In the genomic region with DNA sequence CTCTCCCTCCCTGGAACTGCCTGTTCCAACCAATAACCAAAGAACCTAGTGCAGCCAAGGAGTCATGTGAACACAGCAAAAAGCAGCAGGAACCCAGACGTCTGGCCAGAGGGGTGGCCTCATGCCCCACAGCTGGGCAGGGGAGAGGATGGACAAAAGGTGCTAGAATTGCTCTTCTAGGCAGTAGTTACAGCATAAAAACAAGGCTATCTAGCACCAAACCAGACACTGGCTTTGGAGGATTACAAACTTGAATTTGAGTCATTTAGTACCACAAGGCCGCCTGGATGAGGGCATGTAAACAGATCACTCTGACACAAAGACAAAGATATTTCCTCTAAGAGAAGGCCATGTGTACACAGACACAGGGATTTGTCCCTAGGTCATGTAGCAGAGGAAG, we compare ENCODE assay signal across 18 cellular contexts.
DNase-seq lines count a peak whose midpoint lies in the region; ATAC-seq and TF ChIP-seq lines count a peak whose summit lies in the region.
"Had no signal": no experiment of that assay in that cellular context is flagged by ENCODE, and none has a peak within 500 bp of the region (broad histone marks: within the 10 kb centered on the region; RNA-seq: fewer than 3 reads in every experiment).

No MANE protein-coding gene starts in this region.

- H3K9me3 ChIP-seq in RWPE2 (ENCODE audit: severe bottlenecking): no peaks in the 10 kb centered on the region
- H3K9me3 ChIP-seq in esophagus (ENCODE audit: control insufficient read depth in 2 of 2, insufficient read depth in 1 of 2, low read depth in 1 of 2, low read length in 1 of 2): no peaks in the 10 kb centered on the region
- no peaks in the 10 kb centered on the region for H3K9me3 ChIP-seq in osteoblast (ENCODE audit: low read depth, low read length)
- no peaks in the 10 kb centered on the region for H3K9me3 ChIP-seq in aorta (ENCODE audit: control insufficient read depth, low read length)
- no peaks in the 10 kb centered on the region for H3K9me3 ChIP-seq in adrenal gland (replicated peaks in 1 of 3)

- H3K4me1 ChIP-seq in RWPE2 (ENCODE audit: insufficient read depth, poor library complexity, severe bottlenecking) (peaks cover 26% of the 10 kb centered on the region), esophagus (ENCODE audit: control insufficient read depth in 2 of 2, insufficient read depth in 2 of 2, low read length in 1 of 2) (peaks cover 0 to 3% of the 10 kb centered on the region in 2 donors), osteoblast (ENCODE audit: insufficient read depth, low read length) (peaks cover 16% of the 10 kb centered on the region), aorta (ENCODE audit: control insufficient read depth in 1 of 2, insufficient read depth in 2 of 2, low read length in 2 of 2) (no peaks in the 10 kb centered on the region), adrenal gland (replicated peaks in 1 of 2) (no peaks in the 10 kb centered on the region)

- no peak for TF ChIP-seq POLR2A in adrenal gland (IDR thresholded peaks at IDR 0.05)

- no peak for ATAC-seq in RWPE2 (ENCODE audit: low read depth)
- ATAC-seq in aorta (ENCODE audit: low FRiP score): no peak
- ATAC-seq: activated naive CD4-positive, alpha-beta T cell treated with anti-CD3 and anti-CD28 coated beads, Interleukin-2, amount 50 U/mL, for 72 hours had no signal

- H2AFZ ChIP-seq in osteoblast (ENCODE audit: low read length): peak overlapping the region; percentile 86

- peak overlapping the region; percentile 7 for H3K4me2 ChIP-seq in osteoblast (ENCODE audit: insufficient read depth, low read length)

- H3K36me3 ChIP-seq in RWPE2 (ENCODE audit: low read depth) (no peaks in the 10 kb centered on the region), esophagus (ENCODE audit: control insufficient read depth in 2 of 2, insufficient read depth in 2 of 2, low read length in 1 of 2) (no peaks in the 10 kb centered on the region), osteoblast (ENCODE audit: insufficient read depth, low read length) (no peaks in the 10 kb centered on the region), aorta (ENCODE audit: control insufficient read depth in 1 of 2, insufficient read depth in 2 of 2, low read length in 1 of 2) (no peaks in the 10 kb centered on the region), adrenal gland (replicated peaks in 1 of 2) (no peaks in the 10 kb centered on the region)

- H3K27me3 ChIP-seq in RWPE2 (ENCODE audit: insufficient read depth, poor library complexity, severe bottlenecking) (no peaks in the 10 kb centered on the region), esophagus (ENCODE audit: control insufficient read depth in 1 of 2, insufficient read depth in 2 of 2, low read length in 2 of 2) (no peaks in the 10 kb centered on the region), osteoblast (ENCODE audit: insufficient read depth, low read length) (no peaks in the 10 kb centered on the region), aorta (ENCODE audit: control insufficient read depth in 1 of 2, insufficient read depth in 2 of 2, low read length in 1 of 2) (no peaks in the 10 kb centered on the region), adrenal gland (no peaks in the 10 kb centered on the region)

- DNase-seq in DMS53 treated with DMSO at 0.1 percent for 48 hours (lab: John Stamatoyannopoulos, UW; ENCODE audit: unreplicated experiment) (peak; percentile 68), RWPE2 (ENCODE audit: low spot score) (no peak), osteoblast (ENCODE audit: insufficient read length, low spot score, missing footprints) (peak; percentile 70), HPDE6-E6E7 (ENCODE audit: extremely low spot score) (no peak), aorta (no peak), adrenal gland (no peak)
- no peak for DNase-seq in NK-92 treated with Interleukin-12 subunit alpha and Interleukin-12 subunit beta, amount 100 ng/mL, for 24 hours (lab: John Stamatoyannopoulos, UW)
- DNase-seq: activated CD4-positive, alpha-beta T cell treated with anti-CD3 and anti-CD28 coated beads, Interleukin-2, amount 50 U/mL, for 48 hours; activated T-cell treated with anti-CD3 and anti-CD28 coated beads, Interleukin-2, amount 50 U/mL, for 48 hours; CD8-positive, alpha-beta memory T cell; cerebellar nuclear complex; HCEC 1CT; NCI-H1092 treated with DMSO at 0.1 percent for 48 hours; retina had no signal

- H3K27ac ChIP-seq in RWPE2 (ENCODE audit: poor library complexity, severe bottlenecking): peak overlapping the region; percentile 63
- H3K27ac ChIP-seq in esophagus (ENCODE audit: low read depth in 2 of 2, low read length in 1 of 2): peak overlapping the region; percentile 57 to 65
- H3K27ac ChIP-seq in osteoblast (ENCODE audit: low read depth, low read length): no peak overlapping the region
- no peak overlapping the region for H3K27ac ChIP-seq in aorta (ENCODE audit: low read depth in 1 of 2, low read length in 2 of 2)
- H3K27ac ChIP-seq in adrenal gland: no peak overlapping the region
- H3K27ac ChIP-seq: RWPE1, VCaP had no signal

- no peaks in the 10 kb centered on the region for H4K20me1 ChIP-seq in osteoblast (ENCODE audit: insufficient read depth, low read length)

- intact Hi-C loops in aorta (cut with DNase I) (no loop called here), adrenal gland (cut with DNase I) (no loop called here)

- no peaks in the 10 kb centered on the region for H3K79me2 ChIP-seq in osteoblast (ENCODE audit: insufficient read depth, low read length)

- H3K4me3 ChIP-seq in RWPE2 (ENCODE audit: severe bottlenecking) (no peak overlapping the region), esophagus (ENCODE audit: low read depth in 1 of 2, low read length in 2 of 2) (no peak overlapping the region), osteoblast (ENCODE audit: insufficient read depth, low read length) (no peak overlapping the region), aorta (ENCODE audit: low read length in 2 of 2) (no peak overlapping the region), adrenal gland (no peak overlapping the region)

- TF ChIP-seq CTCF in RWPE2 (IDR thresholded peaks at IDR 0.05; ENCODE audit: poor library complexity, severe bottlenecking): no peak
- no peak for TF ChIP-seq CTCF in osteoblast (IDR thresholded peaks at IDR 0.05; ENCODE audit: extremely low read depth, low read depth, low read length)
- TF ChIP-seq CTCF in adrenal gland (IDR thresholded peaks at IDR 0.05): no peak

- WGBS in esophagus, 2 donors: 37 to 70% methylated on average over 2 of the region's 2 CpGs
- 42 to 48% methylated on average over 2 of the region's 2 CpGs for WGBS in aorta, 2 donors
- WGBS in adrenal gland, 4 donors: 22 to 78% (median 53%) methylated on average over 2 of the region's 2 CpGs

Comparison
In these comparisons a context has a peak if more than half of its experiments do, and no peak if none do; other contexts are left out.
1. DNase-seq: peak in DMS53 treated with DMSO at 0.1 percent for 48 hours (single experiment) and osteoblast (single experiment); none in RWPE2 (single experiment), HPDE6-E6E7 (single experiment), aorta (0 of 2), NK-92 treated with Interleukin-12 subunit alpha and Interleukin-12 subunit beta, amount 100 ng/mL, for 24 hours (single experiment) and adrenal gland (0 of 7).
2. H3K27ac ChIP-seq: peak in RWPE2 (single experiment) and esophagus (2 of 2); none in osteoblast (single experiment), aorta (0 of 2) and adrenal gland (0 of 5).